ENCODE assay signal across 21 cellular contexts in genomic region chr3:81300324-81300927, GRCh38.
DNase-seq lines count a peak whose midpoint lies in the region; FAIRE-seq and TF ChIP-seq lines count a peak whose summit lies in the region.
"Had no signal": no experiment of that assay in that cellular context is flagged by ENCODE, and none has a peak within 500 bp of the region (broad histone marks: within the 10 kb centered on the region; RNA-seq: fewer than 3 reads in every experiment).

No MANE protein-coding gene starts in this region.

- CTCF ChIA-PET in endothelial cell of umbilical vein (lab: Charles Lee) = interaction anchor here (2.2 to 4.8 kb wide), 5 partner anchors 18 to 344 kb away, joined by 5 to 121 read pairs (median 21); no protein-coding TSS in a partner anchor

- no TSS peak for BruUV-seq in endothelial cell of umbilical vein (replicated peaks; lab: Mats Ljungman, UMichigan)

- H3K9me3 ChIP-seq in endothelial cell of umbilical vein (replicated peaks; ENCODE audit: control insufficient read depth, insufficient read depth, low read length) = no peaks in the 10 kb centered on the region
- H3K9me3 ChIP-seq: heart left ventricle, right atrium auricular region, spleen had no signal

- no peak for TF ChIP-seq POLR2A in endothelial cell of umbilical vein (IDR thresholded peaks at IDR 0.05; ENCODE audit: low read depth, low read length)

- DNase-seq in NCI-H2227 (lab: John Stamatoyannopoulos, UW; ENCODE audit: unreplicated experiment) = peak; percentile 2
- no peak for DNase-seq in NCI-H2227 treated with DMSO at 0.1 percent for 48 hours (lab: John Stamatoyannopoulos, UW)
- peak; percentile 89 for DNase-seq in NCI-H69 (lab: John Stamatoyannopoulos, UW)
- no peak for DNase-seq in endothelial cell of umbilical vein (ENCODE audit: low read depth, low spot score)
- DNase-seq in renal cortical epithelial cell (ENCODE audit: low read depth) = peak; percentile 78
- no peak for DNase-seq in HUDEP-2 (lab: John Stamatoyannopoulos, UW; ENCODE audit: unreplicated experiment in 76 of 76)
- no peak for DNase-seq in activated T-cell treated with anti-CD3 and anti-CD28 coated beads, Interleukin-2, amount 50 U/mL, for 1 hour
- no peak for DNase-seq in RCC 7860 (ENCODE audit: low spot score)
- DNase-seq: activated CD4-positive, alpha-beta memory T cell treated with anti-CD3 and anti-CD28 coated beads for 36 hours; CD8-positive, alpha-beta memory T cell; DMS79 treated with DMSO at 0.1 percent for 48 hours; GOT3; heart left ventricle; naive thymus-derived CD4-positive, alpha-beta T cell; spleen; stimulated activated CD4-positive, alpha-beta T cell treated with anti-CD3 and anti-CD28 coated beads, Interleukin-2, amount 100 ng/mL, for 48 hours had no signal

- TF ChIP-seq CTCF in endothelial cell of umbilical vein (IDR thresholded peaks at IDR 0.05; ENCODE audit: extremely low read depth in 1 of 2, insufficient read depth in 1 of 2, low read depth in 1 of 2, low read length in 2 of 2) = no peak

- intact Hi-C loops in endothelial cell of umbilical vein (cut with micrococcal nuclease) = loop anchor here (5.0 to 10.0 kb wide), 2 partner anchors 172 to 424 kb away; no protein-coding TSS in a partner anchor

- no peaks in the 10 kb centered on the region for H3K4me1 ChIP-seq in endothelial cell of umbilical vein (ENCODE audit: control insufficient read depth, extremely low read depth, insufficient read depth, low read length)
- H3K4me1 ChIP-seq: heart left ventricle, right atrium auricular region, spleen had no signal

- no peaks in the 10 kb centered on the region for H3K27me3 ChIP-seq in endothelial cell of umbilical vein (ENCODE audit: control insufficient read depth in 2 of 2, insufficient read depth in 2 of 2, low read length in 2 of 2)
- H3K27me3 ChIP-seq: heart left ventricle, right atrium auricular region, spleen had no signal

- H3K4me2 ChIP-seq in endothelial cell of umbilical vein (ENCODE audit: insufficient read depth, low read length) = no peak overlapping the region
- H3K4me2 ChIP-seq: KMS-11 had no signal

- H3K27ac ChIP-seq in endothelial cell of umbilical vein (ENCODE audit: insufficient read depth, low read depth, low read length) = no peak overlapping the region
- H3K27ac ChIP-seq: epithelial cell of prostate, heart left ventricle, KMS-11, right atrium auricular region, spleen had no signal

- H2AFZ ChIP-seq in endothelial cell of umbilical vein (ENCODE audit: low read depth, low read length) = peak overlapping the region; percentile 59

- H4K20me1 ChIP-seq in endothelial cell of umbilical vein (replicated peaks; ENCODE audit: control insufficient read depth, extremely low read depth, insufficient read depth, low read length) = no peaks in the 10 kb centered on the region

- no peak overlapping the region for H3K4me3 ChIP-seq in endothelial cell of umbilical vein (replicated peaks in 1 of 3; ENCODE audit: insufficient read depth in 1 of 3, low read depth in 1 of 3, low read length in 3 of 3)
- H3K4me3 ChIP-seq: heart left ventricle, right atrium auricular region, spleen had no signal

- no peaks in the 10 kb centered on the region for H3K79me2 ChIP-seq in endothelial cell of umbilical vein (ENCODE audit: control insufficient read depth, insufficient read depth, low read length)

- no peak overlapping the region for H3K9ac ChIP-seq in endothelial cell of umbilical vein (replicated peaks; ENCODE audit: extremely low read depth, insufficient read depth, low read length)
- H3K9ac ChIP-seq: KMS-11 had no signal

- H3K36me3 ChIP-seq in endothelial cell of umbilical vein (ENCODE audit: control insufficient read depth in 2 of 2, extremely low read depth in 1 of 2, insufficient read depth in 2 of 2, low read length in 2 of 2) = no peaks in the 10 kb centered on the region
- H3K36me3 ChIP-seq: heart left ventricle, right atrium auricular region, spleen had no signal

- no peaks in the 10 kb centered on the region for H3K9me1 ChIP-seq in endothelial cell of umbilical vein (replicated peaks; ENCODE audit: control insufficient read depth, extremely low read depth, insufficient read depth, low read length)

- FAIRE-seq in endothelial cell of umbilical vein (lab: Jason Lieb, UNC) = no peak
- no peak for FAIRE-seq in RCC 7860 (lab: Jason Lieb, UNC)
- FAIRE-seq: A204.1, astrocyte had no signal

- POLR2A ChIA-PET in endothelial cell of umbilical vein (lab: Charles Lee) = no interaction called here

- dilution Hi-C loops in endothelial cell of umbilical vein (cut with MboI; ENCODE audit: extremely low pct_ligation_motif_present, low sequenced_read_pairs) = no loop called here

TF ChIP-seq in endothelial cell of umbilical vein, 7 proteins besides CTCF, POLR2A, EP300 and RAD21:
- TF ChIP-seq MAX (IDR thresholded peaks at IDR 0.05; ENCODE audit: insufficient read depth, insufficient read length) (no peak), JUN (IDR thresholded peaks at IDR 0.05; ENCODE audit: borderline replicate concordance, insufficient read depth, insufficient read length, low read depth) (no peak), GATA2 (IDR thresholded peaks at IDR 0.05; ENCODE audit: insufficient read depth, insufficient read length, low read depth, low read length) (no peak), EZH2 (IDR thresholded peaks at IDR 0.05; ENCODE audit: borderline replicate concordance, low read depth, low read length, severe bottlenecking) (no peak), MYC (IDR thresholded peaks at IDR 0.05; ENCODE audit: low read depth, low read length) (no peak), POLR2AphosphoS5 (IDR thresholded peaks at IDR 0.05; ENCODE audit: insufficient read depth, low read depth, low read length) (no peak), FOS (IDR thresholded peaks at IDR 0.05; ENCODE audit: borderline replicate concordance, insufficient read depth, low read length) (no peak)

Comparison
In these comparisons a context has a peak if more than half of its experiments do, and no peak if none do; other contexts are left out.
1. DNase-seq: peak in NCI-H2227 (single experiment), NCI-H69 (single experiment) and renal cortical epithelial cell (single experiment); none in NCI-H2227 treated with DMSO at 0.1 percent for 48 hours (single experiment), endothelial cell of umbilical vein (single experiment), HUDEP-2 (0 of 76), activated T-cell treated with anti-CD3 and anti-CD28 coated beads, Interleukin-2, amount 50 U/mL, for 1 hour (single experiment) and RCC 7860 (single experiment).